ENCODE assay signal across 11 cellular contexts in genomic region chr20:62157387-62158087, GRCh38.
"Had no signal": no experiment of that assay in that cellular context is flagged by ENCODE, and none has a peak within 500 bp of the region (broad histone marks: within the 10 kb centered on the region; RNA-seq: fewer than 3 reads in every experiment).

No MANE protein-coding gene starts in this region.

- ATAC-seq: esophagus mucosa had no signal

- H3K27me3 Mint-ChIP-seq: central memory CD8-positive, alpha-beta T cell; naive thymus-derived CD4-positive, alpha-beta T cell had no signal

- FAIRE-seq: endometrium, frontal cortex, kidney had no signal

- H3K4me3 Mint-ChIP-seq: central memory CD8-positive, alpha-beta T cell; nephron progenitor cell had no signal

- H3K27me3 ChIP-seq: neutrophil, spleen, suprapubic skin, tibial artery had no signal

- H3K9me3 Mint-ChIP-seq: central memory CD8-positive, alpha-beta T cell had no signal

- H3K27ac ChIP-seq: neutrophil, spleen, suprapubic skin, tibial artery had no signal

- H3K4me3 ChIP-seq: spleen, suprapubic skin, tibial artery had no signal

- H3K27ac Mint-ChIP-seq: naive thymus-derived CD4-positive, alpha-beta T cell; nephron progenitor cell had no signal

- H3K9me3 ChIP-seq: neutrophil, suprapubic skin, tibial artery had no signal
